10 cellular contexts compared by ENCODE assay signal in the genomic region with DNA sequence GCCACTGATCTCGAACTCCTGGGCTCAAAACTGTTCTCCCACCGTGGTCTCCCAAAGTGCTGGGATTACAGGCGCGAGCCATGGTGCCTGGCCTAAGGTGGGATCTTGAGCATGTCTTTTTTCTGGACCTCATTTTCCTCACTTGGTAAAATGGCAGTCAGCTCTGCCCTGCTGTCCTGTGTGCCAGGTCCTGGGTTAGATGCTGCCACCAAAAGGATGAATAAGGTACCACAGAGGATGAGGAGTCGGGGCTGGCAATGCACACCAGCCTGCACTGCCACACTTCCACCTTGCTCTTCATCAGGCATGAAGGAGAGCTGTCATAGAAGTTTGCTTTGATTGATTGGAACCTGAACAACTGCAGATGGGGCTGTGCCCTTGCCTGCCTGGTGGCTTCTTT. TPM values are rescaled to one million over a fixed set of nuclear protein-coding genes. Genes with fewer than 3 reads are reported as not detected.
DNase-seq lines count a peak whose midpoint lies in the region; ATAC-seq, FAIRE-seq and TF ChIP-seq lines count a peak whose summit lies in the region.
"Had no signal": no experiment of that assay in that cellular context is flagged by ENCODE, and none has a peak within 500 bp of the region (broad histone marks: within the 10 kb centered on the region; RNA-seq: fewer than 3 reads in every experiment).

No MANE protein-coding gene starts in this region.

- H3K27me3 Mint-ChIP-seq in natural killer cell (ENCODE audit: low read depth in 2 of 2) = no peaks in the 10 kb centered on the region
- H3K27me3 Mint-ChIP-seq: activated naive CD4-positive, alpha-beta T cell treated with anti-CD3 and anti-CD28 coated beads, Interleukin-2, amount 50 U/mL, for 24 hours had no signal

- no peak overlapping the region for H2AFZ ChIP-seq in Karpas-422 (ENCODE audit: low read length)
- H2AFZ ChIP-seq in GM12878 (ENCODE audit: control insufficient read depth, low read depth, low read length) = no peak overlapping the region

- peaks cover 63% of the 10 kb centered on the region for H3K79me2 ChIP-seq in Karpas-422 (ENCODE audit: low read length)
- H3K79me2 ChIP-seq in GM12878 (ENCODE audit: control insufficient read depth, insufficient read depth, low read length) = peaks cover 1% of the 10 kb centered on the region

- H3K9me3 Mint-ChIP-seq in natural killer cell = no peaks in the 10 kb centered on the region
- H3K9me3 Mint-ChIP-seq: activated naive CD4-positive, alpha-beta T cell treated with anti-CD3 and anti-CD28 coated beads, Interleukin-2, amount 50 U/mL, for 24 hours had no signal

- FAIRE-seq in GM12878 (lab: Jason Lieb, UNC) = no peak

- H3K9me2 ChIP-seq in Karpas-422 (replicated peaks; ENCODE audit: insufficient read depth, low read length) = no peaks in the 10 kb centered on the region

- BruUV-seq in GM12878 (replicated peaks; lab: Mats Ljungman, UMichigan) = no TSS peak

- no peaks in the 10 kb centered on the region for H3K4me1 Mint-ChIP-seq in natural killer cell
- H3K4me1 Mint-ChIP-seq: activated naive CD4-positive, alpha-beta T cell treated with anti-CD3 and anti-CD28 coated beads, Interleukin-2, amount 50 U/mL, for 24 hours had no signal

- RAD21 ChIA-PET in GM12878 (lab: Charles Lee; ENCODE audit: unreplicated experiment) = interaction anchor here (0.6 to 4.6 kb wide), 11 partner anchors 12 to 97 kb away, joined by 3 to 60 read pairs (median 5); partner anchors contain the start of genes ACO2, PHF5A and TOB2

- H3K36me3 ChIP-seq in Karpas-422 (ENCODE audit: insufficient read depth, low read length) (peaks cover 12% of the 10 kb centered on the region; the same call in 1 of the 2 replicates), GM12878 (ENCODE audit: control insufficient read depth in 2 of 2, insufficient read depth in 2 of 2, low read length in 1 of 2) (peaks cover 14 to 22% of the 10 kb centered on the region in 2 experiments; a peak in 3 of 4 replicates)

- intact Hi-C loops in GM12878 (cut with micrococcal nuclease; ENCODE audit: unreplicated experiment) (loop anchor here (1.0 to 5.0 kb wide), 3 partner anchors 34 to 97 kb away; partner anchors contain the start of genes ACO2, PHF5A and TOB2), natural killer cell (cut with micrococcal nuclease) (no loop called here)

- H3K9ac ChIP-seq in Karpas-422 (ENCODE audit: low read length) = peak overlapping the region; percentile 38; the same call in 1 of the 2 replicates
- no peak overlapping the region for H3K9ac ChIP-seq in GM12878 (ENCODE audit: control insufficient read depth, insufficient read depth, low read length)

- in situ Hi-C loops in GM12878 (cut with MboI) = no loop called here

- TF ChIP-seq CTCF in GM10248 (IDR thresholded peaks at IDR 0.05; ENCODE audit: control extremely low read depth, extremely low read depth, low read depth, missing control alignments) (no peak), GM12878 (IDR thresholded peaks at IDR 0.05 in 2 of 3, conservative IDR thresholded peaks at IDR 0.05 in 1 of 3; ENCODE audit: control insufficient read depth in 2 of 3, extremely low read depth in 1 of 3, insufficient read depth in 1 of 3, low read depth in 3 of 3, low read length in 3 of 3) (peak; percentile 46 to 71 (median 52); a peak in 5 of 6 replicates), natural killer cell (IDR thresholded peaks at IDR 0.05) (no peak)

- POLR2A ChIA-PET in GM10248 (lab: Yijun Ruan, JAX) (interaction anchor here (1.1 kb wide), 1 partner anchor 32 kb away, joined by 3 read pairs; the partner anchor contains the start of genes ACO2 and PHF5A), GM12878 (lab: Charles Lee) (interaction anchor here (1.2 to 2.3 kb wide), 3 partner anchors 29 to 55 kb away, joined by 3 to 7 read pairs (median 6); partner anchors contain the start of gene TOB2)

- DNase-seq in GM10248 (ENCODE audit: extremely low spot score) = peak; percentile 65
- DNase-seq in Karpas-422 = peak; percentile 92
- peak; percentile 27 for DNase-seq in GM12878 (ENCODE audit: low read depth, low spot score)
- DNase-seq in natural killer cell = no peak
- DNase-seq in NCI-H1930 (lab: John Stamatoyannopoulos, UW) = no peak
- DNase-seq in amniotic stem cell (lab: John Stamatoyannopoulos, UW) = no peak
- DNase-seq in OCI-M2 (lab: John Stamatoyannopoulos, UW; ENCODE audit: unreplicated experiment) = no peak

- ATAC-seq in GM12878 (peak; percentile 93), natural killer cell (peak; percentile 49 to 65 (median 60)), HG03139 (IDR thresholded peaks at IDR 0.05; ENCODE audit: unreplicated experiment) (no peak)

- H3K4me3 Mint-ChIP-seq in natural killer cell = no peak overlapping the region
- H3K4me3 Mint-ChIP-seq: activated naive CD4-positive, alpha-beta T cell treated with anti-CD3 and anti-CD28 coated beads, Interleukin-2, amount 50 U/mL, for 24 hours had no signal

- H3K27ac ChIP-seq in Karpas-422 (ENCODE audit: low read length) = peak overlapping the region; percentile 88
- no peak overlapping the region for H3K27ac ChIP-seq in GM12878 (ENCODE audit: control insufficient read depth, insufficient read depth)
- H3K27ac ChIP-seq: HL-60 had no signal

- CTCF ChIA-PET in GM10248 (lab: Yijun Ruan, JAX) (interaction anchor here (0.9 to 8.4 kb wide), 9 partner anchors 10 to 102 kb away, joined by 3 to 66 read pairs (median 4); partner anchors contain the start of genes ACO2 and PHF5A), GM12878 (lab: Yijun Ruan, JAX) (interaction anchor here (0.7 to 3.3 kb wide), 14 partner anchors 10 to 98 kb away, joined by 3 to 58 read pairs (median 4); partner anchors contain the start of genes ACO2, PHF5A and TOB2)

- H3K4me2 ChIP-seq in Karpas-422 (ENCODE audit: low read depth, low read length, poor library complexity, severe bottlenecking) (peak overlapping the region; percentile 5), GM12878 (ENCODE audit: control insufficient read depth, insufficient read depth) (no peak overlapping the region)

- TF ChIP-seq EP300 in GM12878 (IDR thresholded peaks at IDR 0.05; ENCODE audit: borderline replicate concordance in 1 of 2, control insufficient read depth in 1 of 2, low read depth in 2 of 2, low read length in 2 of 2) = no peak

- peak; percentile 67 for TF ChIP-seq RAD21 in GM12878 (IDR thresholded peaks at IDR 0.05; ENCODE audit: insufficient read depth, low read depth, low read length)

- 75% methylated on average over 5 of the region's 5 CpGs for WGBS in GM12878 (ENCODE audit: insufficient coverage, insufficient replicate concordance, low lambda C conversion rate, missing lambda C conversion rate)

- H3K36me3 Mint-ChIP-seq in natural killer cell = no peaks in the 10 kb centered on the region

- H3K4me1 ChIP-seq in Karpas-422 (ENCODE audit: low read length) (peaks cover 75% of the 10 kb centered on the region), GM12878 (ENCODE audit: control insufficient read depth, insufficient read depth, low read length) (no peaks in the 10 kb centered on the region)

- H3K4me3 ChIP-seq in Karpas-422 (ENCODE audit: low read length) (no peak overlapping the region), GM12878 (no peak overlapping the region)

- SMC1A ChIA-PET in GM12878 (lab: Charles Lee; ENCODE audit: uncharacterized antibody, unreplicated experiment) = interaction anchor here (0.7 to 5.4 kb wide), 10 partner anchors 19 to 98 kb away, joined by 3 to 62 read pairs (median 6); partner anchors contain the start of genes ACO2, PHF5A and TOB2

- H3K27me3 ChIP-seq in Karpas-422 (ENCODE audit: low read length) (no peaks in the 10 kb centered on the region), GM12878 (replicated peaks in 1 of 2; ENCODE audit: control insufficient read depth in 2 of 2, insufficient read depth in 2 of 2, low read length in 1 of 2) (no peaks in the 10 kb centered on the region)

- no peak for TF ChIP-seq POLR2A in GM12878 (IDR thresholded peaks at IDR 0.05; ENCODE audit: low read depth, low read length)

- H3K9me3 ChIP-seq in Karpas-422 (ENCODE audit: low read length) = no peaks in the 10 kb centered on the region
- no peaks in the 10 kb centered on the region for H3K9me3 ChIP-seq in GM12878 (replicated peaks; ENCODE audit: control insufficient read depth, insufficient read depth, low read length)

- no peaks in the 10 kb centered on the region for H4K20me1 ChIP-seq in Karpas-422 (ENCODE audit: insufficient read depth, low read depth, low read length)
- no peaks in the 10 kb centered on the region for H4K20me1 ChIP-seq in GM12878 (ENCODE audit: control insufficient read depth, insufficient read depth)

- no peak overlapping the region for H3K27ac Mint-ChIP-seq in natural killer cell
- H3K27ac Mint-ChIP-seq: activated naive CD4-positive, alpha-beta T cell treated with anti-CD3 and anti-CD28 coated beads, Interleukin-2, amount 50 U/mL, for 24 hours had no signal

RNA-seq across cellular contexts. Expression of gene ACO2, which starts 32.3 kb away (rescaled TPM):
- total RNA-seq in Karpas-422 (2014; rRNA removed; shearing (Covaris generic); ENCODE audit: low replicate concordance) = 67.7 and 102 TPM in 2 replicates
- total RNA-seq in GM12878 (2013; cell fraction: nucleolus; rRNA removed) = 78.7 and 86.2 TPM in 2 replicates
- total RNA-seq in GM12878 (2014; rRNA removed) = 115 and 132 TPM in 2 replicates
- 63.2 and 69.0 TPM in 2 replicates for total RNA-seq in GM12878 (2014; rRNA removed; fragmentation: Illumina TruSeq; extraction: Trizol)
- total RNA-seq in GM12878 (2021) = 127 and 133 TPM in 2 replicates
- 48.7 TPM for polyA plus RNA-seq in GM12878 (2011; ENCODE audit: low read depth)
- polyA plus RNA-seq in GM12878 (2011; rRNA removed) = 16.1 and 22.4 TPM in 2 replicates
- 60.6 and 64.3 TPM in 2 replicates for polyA plus RNA-seq in GM12878 (2011; cell fraction: cytosol; rRNA removed)
- polyA plus RNA-seq in GM12878 (2011; cell fraction: nucleus; rRNA removed) = 355 and 367 TPM in 2 replicates
- 71.7 and 92.0 TPM in 2 replicates for polyA plus RNA-seq in GM12878 (2012)
- polyA plus RNA-seq in GM12878 (2014; fragmentation: Illumina TruSeq; extraction: Trizol) = 41.6 and 102 TPM in 2 replicates
- polyA plus RNA-seq in GM12878 (2014; fragmentation: Nextera tagmentation; extraction: Ambion mirVana) = 10 to 100 TPM; 21.4 to 22.3 TPM
- 74.8 and 83.8 TPM in 2 replicates for polyA plus RNA-seq in GM12878 (2014; rRNA removed)
- 100 to 1,000 TPM; 211 to 214 TPM for polyA plus RNA-seq in GM12878 (2016; fragmentation: Nextera tagmentation; extraction: Ambion mirVana)
- polyA minus RNA-seq in GM12878 (2011; rRNA and poly(A)+ RNA removed) = 23.3 and 35.4 TPM in 2 replicates
- 26.1 and 33.6 TPM in 2 replicates for polyA minus RNA-seq in GM12878 (2011; cell fraction: cytosol; rRNA and poly(A)+ RNA removed)
- polyA minus RNA-seq in GM12878 (2011; cell fraction: nucleus; rRNA and poly(A)+ RNA removed) = 42.7 and 65.6 TPM in 2 replicates
- total RNA-seq in natural killer cell = 10 to 100 TPM; 77.9 to 99.8 (median 89.5) TPM

RNA-seq across cellular contexts. Expression of gene PHF5A, which starts 32.7 kb away (rescaled TPM):
- 43.2 and 90.3 TPM in 2 replicates for total RNA-seq in Karpas-422 (2014; rRNA removed; shearing (Covaris generic); ENCODE audit: low replicate concordance)
- 6.6 and 7.7 TPM in 2 replicates for total RNA-seq in GM12878 (2013; cell fraction: nucleolus; rRNA removed)
- total RNA-seq in GM12878 (2014; rRNA removed) (81.4 and 99.9 TPM in 2 replicates), GM12878 (2014; rRNA removed; fragmentation: Illumina TruSeq; extraction: Trizol) (85.5 and 86.8 TPM in 2 replicates), GM12878 (2021) (64.2 and 64.8 TPM in 2 replicates), natural killer cell (10 to 100 TPM; 31.8 to 41.8 (median 37.6) TPM)
- polyA plus RNA-seq in GM12878 (2011; ENCODE audit: low read depth) = 38.8 TPM
- polyA plus RNA-seq in GM12878 (2011; rRNA removed) (96.7 and 99.4 TPM in 2 replicates), GM12878 (2014; fragmentation: Illumina TruSeq; extraction: Trizol) (91.7 and 101 TPM in 2 replicates), GM12878 (2014; fragmentation: Nextera tagmentation; extraction: Ambion mirVana) (10 to 100 TPM; 40.5 to 77.0 TPM), GM12878 (2014; rRNA removed) (97.6 and 115 TPM in 2 replicates), GM12878 (2016; fragmentation: Nextera tagmentation; extraction: Ambion mirVana) (10 to 100 TPM; 51.5 to 52.4 TPM)
- polyA plus RNA-seq in GM12878 (2011; cell fraction: cytosol; rRNA removed) = 63.8 and 68.0 TPM in 2 replicates
- polyA plus RNA-seq in GM12878 (2011; cell fraction: nucleus; rRNA removed) = 36.7 and 44.3 TPM in 2 replicates
- 30.5 and 37.3 TPM in 2 replicates for polyA plus RNA-seq in GM12878 (2012)
- polyA minus RNA-seq in GM12878 (2011; rRNA and poly(A)+ RNA removed) = 34.6 and 35.7 TPM in 2 replicates
- polyA minus RNA-seq in GM12878 (2011; cell fraction: cytosol; rRNA and poly(A)+ RNA removed) = 8.1 and 11.6 TPM in 2 replicates
- 5.0 and 11.9 TPM in 2 replicates for polyA minus RNA-seq in GM12878 (2011; cell fraction: nucleus; rRNA and poly(A)+ RNA removed)

RNA-seq across cellular contexts. Expression of gene POLR3H, which starts 43.1 kb away (rescaled TPM):
- total RNA-seq in Karpas-422 (2014; rRNA removed; shearing (Covaris generic); ENCODE audit: low replicate concordance) = 13.2 and 17.1 TPM in 2 replicates
- total RNA-seq in GM12878 (2013; cell fraction: nucleolus; rRNA removed) = 25.4 and 28.9 TPM in 2 replicates
- 10.0 and 12.2 TPM in 2 replicates for total RNA-seq in GM12878 (2014; rRNA removed)
- 14.4 and 17.4 TPM in 2 replicates for total RNA-seq in GM12878 (2014; rRNA removed; fragmentation: Illumina TruSeq; extraction: Trizol)
- 36.6 and 40.9 TPM in 2 replicates for total RNA-seq in GM12878 (2021)
- 5.4 TPM for polyA plus RNA-seq in GM12878 (2011; ENCODE audit: low read depth)
- 15.7 and 29.8 TPM in 2 replicates for polyA plus RNA-seq in GM12878 (2011; rRNA removed)
- 41.0 and 42.2 TPM in 2 replicates for polyA plus RNA-seq in GM12878 (2011; cell fraction: cytosol; rRNA removed)
- 23.0 and 31.0 TPM in 2 replicates for polyA plus RNA-seq in GM12878 (2011; cell fraction: nucleus; rRNA removed)
- 14.0 and 14.6 TPM in 2 replicates for polyA plus RNA-seq in GM12878 (2012)
- polyA plus RNA-seq in GM12878 (2014; fragmentation: Illumina TruSeq; extraction: Trizol) = 12.3 and 26.2 TPM in 2 replicates
- 1 to 10 TPM; 3.5 to 5.8 TPM for polyA plus RNA-seq in GM12878 (2014; fragmentation: Nextera tagmentation; extraction: Ambion mirVana)
- 23.1 and 26.0 TPM in 2 replicates for polyA plus RNA-seq in GM12878 (2014; rRNA removed)
- polyA plus RNA-seq in GM12878 (2016; fragmentation: Nextera tagmentation; extraction: Ambion mirVana) = 10 to 100 TPM; 58.7 to 62.7 TPM
- polyA minus RNA-seq in GM12878 (2011; rRNA and poly(A)+ RNA removed) = 23.0 and 37.8 TPM in 2 replicates
- 6.1 and 9.0 TPM in 2 replicates for polyA minus RNA-seq in GM12878 (2011; cell fraction: cytosol; rRNA and poly(A)+ RNA removed)
- 12.0 and 23.2 TPM in 2 replicates for polyA minus RNA-seq in GM12878 (2011; cell fraction: nucleus; rRNA and poly(A)+ RNA removed)
- 10 to 100 TPM; 13.1 to 18.8 (median 16.2) TPM for total RNA-seq in natural killer cell

RNA-seq across cellular contexts. Expression of gene TOB2, which starts 54.6 kb away (rescaled TPM):
- total RNA-seq in Karpas-422 (2014; rRNA removed; shearing (Covaris generic); ENCODE audit: low replicate concordance) = 43.7 and 46.8 TPM in 2 replicates
- total RNA-seq in GM12878 (2013; cell fraction: nucleolus; rRNA removed) = 15.1 and 15.4 TPM in 2 replicates
- total RNA-seq in GM12878 (2014; rRNA removed) (15.9 and 18.2 TPM in 2 replicates), GM12878 (2014; rRNA removed; fragmentation: Illumina TruSeq; extraction: Trizol) (10.7 and 12.2 TPM in 2 replicates), GM12878 (2021) (30.6 and 32.0 TPM in 2 replicates), natural killer cell (10 to 100 TPM; 26.4 to 42.2 (median 32.6) TPM)
- 6.7 TPM for polyA plus RNA-seq in GM12878 (2011; ENCODE audit: low read depth)
- polyA plus RNA-seq in GM12878 (2011; rRNA removed) (4.4 and 10.3 TPM in 2 replicates), GM12878 (2014; fragmentation: Illumina TruSeq; extraction: Trizol) (11.0 and 17.6 TPM in 2 replicates), GM12878 (2014; fragmentation: Nextera tagmentation; extraction: Ambion mirVana) (10 to 100 TPM in 1 of 2 experiments, 1 to 10 TPM in 1; 4.5 to 11.1 TPM), GM12878 (2014; rRNA removed) (12.7 and 16.9 TPM in 2 replicates), GM12878 (2016; fragmentation: Nextera tagmentation; extraction: Ambion mirVana) (10 to 100 TPM; 19.4 to 19.6 TPM)
- 11.9 and 14.1 TPM in 2 replicates for polyA plus RNA-seq in GM12878 (2011; cell fraction: cytosol; rRNA removed)
- polyA plus RNA-seq in GM12878 (2011; cell fraction: nucleus; rRNA removed) = 10.6 and 15.2 TPM in 2 replicates
- 13.7 and 17.0 TPM in 2 replicates for polyA plus RNA-seq in GM12878 (2012)
- polyA minus RNA-seq in GM12878 (2011; rRNA and poly(A)+ RNA removed) = 9.7 and 11.9 TPM in 2 replicates
- polyA minus RNA-seq in GM12878 (2011; cell fraction: cytosol; rRNA and poly(A)+ RNA removed) = 8.4 and 10.3 TPM in 2 replicates
- 3.5 and 5.8 TPM in 2 replicates for polyA minus RNA-seq in GM12878 (2011; cell fraction: nucleus; rRNA and poly(A)+ RNA removed)

RNA-seq across cellular contexts. Expression of gene CSDC2, which starts 59.6 kb away (rescaled TPM):
- not detected in 2 replicates for total RNA-seq in Karpas-422 (2014; rRNA removed; shearing (Covaris generic); ENCODE audit: low replicate concordance)
- not detected in 2 replicates for total RNA-seq in GM12878 (2013; cell fraction: nucleolus; rRNA removed)
- total RNA-seq in GM12878 (2014; rRNA removed) = not detected in 2 replicates
- not detected in 2 replicates for total RNA-seq in GM12878 (2014; rRNA removed; fragmentation: Illumina TruSeq; extraction: Trizol)
- 0.08 and 0.13 TPM in 2 replicates for total RNA-seq in GM12878 (2021)
- not detected for polyA plus RNA-seq in GM12878 (2011; ENCODE audit: low read depth)
- polyA plus RNA-seq in GM12878 (2011; rRNA removed) = not detected in 2 replicates
- polyA plus RNA-seq in GM12878 (2011; cell fraction: cytosol; rRNA removed) = not detected in 2 replicates
- polyA plus RNA-seq in GM12878 (2011; cell fraction: nucleus; rRNA removed) = not detected in 2 replicates
- polyA plus RNA-seq in GM12878 (2012) = not detected in 2 replicates
- not detected in 2 replicates for polyA plus RNA-seq in GM12878 (2014; fragmentation: Illumina TruSeq; extraction: Trizol)
- not detected for polyA plus RNA-seq in GM12878 (2014; fragmentation: Nextera tagmentation; extraction: Ambion mirVana)
- not detected in 2 replicates for polyA plus RNA-seq in GM12878 (2014; rRNA removed)
- not detected for polyA plus RNA-seq in GM12878 (2016; fragmentation: Nextera tagmentation; extraction: Ambion mirVana)
- polyA minus RNA-seq in GM12878 (2011; rRNA and poly(A)+ RNA removed) = not detected in 2 replicates
- not detected in 2 replicates for polyA minus RNA-seq in GM12878 (2011; cell fraction: cytosol; rRNA and poly(A)+ RNA removed)
- polyA minus RNA-seq in GM12878 (2011; cell fraction: nucleus; rRNA and poly(A)+ RNA removed) = not detected in 2 replicates
- not detected for total RNA-seq in natural killer cell

Comparison
In these comparisons a context has a peak if more than half of its experiments do, and no peak if none do; other contexts are left out.
1. DNase-seq: peak in GM10248 (single experiment), Karpas-422 (single experiment) and GM12878 (single experiment); none in natural killer cell (single experiment), NCI-H1930 (0 of 2), amniotic stem cell (single experiment) and OCI-M2 (single experiment).
2. CTCF ChIP-seq: peak in GM12878 (3 of 3); none in GM10248 (single experiment) and natural killer cell (single experiment).